ENCODE assay signal across 17 cellular contexts in genomic region chr5:151014680-151015343, GRCh38. TPM values are rescaled to one million over a fixed set of nuclear protein-coding genes. Genes with fewer than 3 reads are reported as not detected.
DNase-seq lines count a peak whose midpoint lies in the region; ATAC-seq, FAIRE-seq and TF ChIP-seq lines count a peak whose summit lies in the region.
"Had no signal": no experiment of that assay in that cellular context is flagged by ENCODE, and none has a peak within 500 bp of the region (broad histone marks: within the 10 kb centered on the region; RNA-seq: fewer than 3 reads in every experiment).

No MANE protein-coding gene starts in this region.

- peak; percentile 36 for FAIRE-seq in HepG2 (lab: Jason Lieb, UNC)
- FAIRE-seq: H1 had no signal

- no peak for TF ChIP-seq RAD21 in Ishikawa (IDR thresholded peaks at IDR 0.05; ENCODE audit: low read depth)
- no peak for TF ChIP-seq RAD21 in HepG2 (CRISPR knock-in tag; IDR thresholded peaks at IDR 0.05)
- TF ChIP-seq RAD21 in SK-N-SH (IDR thresholded peaks at IDR 0.05; ENCODE audit: low read length): no peak

- in situ Hi-C loops in HepG2 (cut with HindIII; ENCODE audit: extremely low pct_ligation_motif_present, low pct_unique_long_range_greater_than_20kb): no loop called here
- in situ Hi-C loops in gastrocnemius medialis (cut with MboI; ENCODE audit: low sequenced_read_pairs in 4 of 4): no loop called here

- no peaks in the 10 kb centered on the region for H3K27me3 ChIP-seq in HepG2 (ENCODE audit: control insufficient read depth in 1 of 2, insufficient read depth in 2 of 2, low read length in 2 of 2)
- H3K27me3 ChIP-seq in gastrocnemius medialis: no peaks in the 10 kb centered on the region
- H3K27me3 ChIP-seq in SK-N-SH (ENCODE audit: insufficient read depth): no peaks in the 10 kb centered on the region
- H3K27me3 ChIP-seq: SJSA1 had no signal

- H3K9ac ChIP-seq in HepG2 (ENCODE audit: insufficient read depth, low read depth, low read length) (no peak overlapping the region), SK-N-SH (no peak overlapping the region)

- DNase-seq in epithelial cell of proximal tubule (ENCODE audit: low read depth): peak; percentile 97
- peak; percentile 71 for DNase-seq in HepG2 (ENCODE audit: low spot score)
- DNase-seq in gastrocnemius medialis: peak in 1 of 2 donors; percentile 34
- no peak for DNase-seq in H4 (ENCODE audit: low spot score)
- DNase-seq in SK-N-SH: no peak
- DNase-seq: activated CD4-positive, CD25-positive, alpha-beta regulatory T cell; activated CD8-positive, alpha-beta memory T cell treated with anti-CD3 and anti-CD28 coated beads for 24 hours; activated naive CD8-positive, alpha-beta T cell treated with anti-CD3 and anti-CD28 coated beads, Interleukin-2, amount 50 U/mL, for 24 hours; NCI-H2081; NCI-H524 had no signal

- H3K27me3 Mint-ChIP-seq in activated T-helper 17 cell treated with anti-CD3 and anti-CD28 coated beads, Interleukin-2, amount 50 U/mL, for 72 hours: peaks cover 3% of the 10 kb centered on the region

- H3K36me3 ChIP-seq in HepG2 (replicated peaks in 1 of 2; ENCODE audit: control insufficient read depth in 1 of 2, insufficient read depth in 2 of 2, low read length in 2 of 2) (no peaks in the 10 kb centered on the region), gastrocnemius medialis (no peaks in the 10 kb centered on the region), SK-N-SH (replicated peaks in 1 of 2; ENCODE audit: control insufficient read depth in 1 of 2, insufficient read depth in 2 of 2, low read length in 1 of 2) (no peaks in the 10 kb centered on the region)
- H3K36me3 ChIP-seq: SJSA1 had no signal

- H3K4me1 ChIP-seq in HepG2 (ENCODE audit: insufficient read depth, low read length) (peaks cover 99% of the 10 kb centered on the region), gastrocnemius medialis (peaks cover 4 to 9% of the 10 kb centered on the region in 2 donors), SK-N-SH (ENCODE audit: control insufficient read depth in 1 of 2, insufficient read depth in 2 of 2, low read depth in 1 of 2, low read length in 1 of 2) (peaks cover 0 to under 1% of the 10 kb centered on the region in 2 experiments; a peak in 1 of 4 replicates)
- H3K4me1 ChIP-seq: SJSA1 had no signal

- peak; percentile 55 for ATAC-seq in HepG2
- peak; percentile 32 to 52 for ATAC-seq in gastrocnemius medialis
- ATAC-seq in GM19324 (IDR thresholded peaks at IDR 0.05; ENCODE audit: low FRiP score, unreplicated experiment): no peak
- no peak for ATAC-seq in activated T-helper 17 cell treated with anti-CD3 and anti-CD28 coated beads, Interleukin-2, amount 50 U/mL, for 72 hours (replicated peaks)
- ATAC-seq: activated naive CD8-positive, alpha-beta T cell treated with anti-CD3 and anti-CD28 coated beads, Interleukin-2, amount 50 U/mL, for 24 hours had no signal

- no peak for TF ChIP-seq CTCF in epithelial cell of proximal tubule (conservative IDR thresholded peaks at IDR 0.05; ENCODE audit: low read depth, low read length)
- TF ChIP-seq CTCF in HepG2 (CRISPR knock-in tag; IDR thresholded peaks at IDR 0.05): no peak
- no peak for TF ChIP-seq CTCF in gastrocnemius medialis (IDR thresholded peaks at IDR 0.05 in 4 of 5, conservative IDR thresholded peaks at IDR 0.05 in 1 of 5)
- no peak for TF ChIP-seq CTCF in SK-N-SH (IDR thresholded peaks at IDR 0.05)

- H3F3A ChIP-seq in SK-N-SH (replicated peaks; ENCODE audit: insufficient read depth): no peaks in the 10 kb centered on the region

- BruUV-seq in HepG2 (replicated peaks; lab: Mats Ljungman, UMichigan): no TSS peak

- H4K20me1 ChIP-seq in HepG2 (ENCODE audit: insufficient read depth, low read length) (no peaks in the 10 kb centered on the region), SK-N-SH (ENCODE audit: insufficient read depth) (no peaks in the 10 kb centered on the region)

- no peak overlapping the region for H3K4me3 Mint-ChIP-seq in activated T-helper 17 cell treated with anti-CD3 and anti-CD28 coated beads, Interleukin-2, amount 50 U/mL, for 72 hours
- H3K4me3 Mint-ChIP-seq: activated naive CD8-positive, alpha-beta T cell treated with anti-CD3 and anti-CD28 coated beads, Interleukin-2, amount 50 U/mL, for 24 hours; activated T-helper 1 cell treated with anti-CD3 and anti-CD28 coated beads, Interleukin-12 subunit alpha, Interleukin-12 subunit beta, Interleukin-2, Interleukin-4 antibody, amounts not matched to agents 30 ng/mL and 10 ng/mL and 1 ng/mL, durations not matched to agents 14 hours and 24 hours and 36 hours; T-helper 2 cell treated with Interferon-gamma antibody and Interleukin-4, amounts not matched to agents 5 μg/mL and 100 μg/mL, for 36 hours had no signal

- H3K9me3 ChIP-seq in HepG2 (ENCODE audit: low read length) (no peaks in the 10 kb centered on the region), gastrocnemius medialis (no peaks in the 10 kb centered on the region), SK-N-SH (no peaks in the 10 kb centered on the region)
- H3K9me3 ChIP-seq: SJSA1 had no signal

- peaks cover 12% of the 10 kb centered on the region for H3K4me1 Mint-ChIP-seq in activated T-helper 17 cell treated with anti-CD3 and anti-CD28 coated beads, Interleukin-2, amount 50 U/mL, for 72 hours
- H3K4me1 Mint-ChIP-seq: activated naive CD8-positive, alpha-beta T cell treated with anti-CD3 and anti-CD28 coated beads, Interleukin-2, amount 50 U/mL, for 24 hours had no signal

- TF ChIP-seq POLR2A in HepG2 (IDR thresholded peaks at IDR 0.05; ENCODE audit: insufficient read depth in 1 of 2, low read depth in 2 of 2, low read length in 2 of 2) (no peak), gastrocnemius medialis (IDR thresholded peaks at IDR 0.05) (no peak)

- H3K36me3 Mint-ChIP-seq in activated T-helper 17 cell treated with anti-CD3 and anti-CD28 coated beads, Interleukin-2, amount 50 U/mL, for 72 hours (ENCODE audit: low read depth): no peaks in the 10 kb centered on the region

- POLR2A ChIA-PET in HepG2 (lab: Yijun Ruan, JAX) (no interaction called here), SK-N-SH (lab: Yijun Ruan, JAX) (no interaction called here)

- WGBS in HepG2 (ENCODE audit: low lambda C conversion rate): 50% methylated on average over 3 of the region's 4 CpGs
- WGBS in SK-N-SH (ENCODE audit: low lambda C conversion rate): 63% methylated on average over 4 of the region's 4 CpGs

- H3K9me3 Mint-ChIP-seq in activated T-helper 17 cell treated with anti-CD3 and anti-CD28 coated beads, Interleukin-2, amount 50 U/mL, for 72 hours: no peaks in the 10 kb centered on the region
- H3K9me3 Mint-ChIP-seq: activated naive CD8-positive, alpha-beta T cell treated with anti-CD3 and anti-CD28 coated beads, Interleukin-2, amount 50 U/mL, for 24 hours; activated T-helper 1 cell treated with anti-CD3 and anti-CD28 coated beads, Interleukin-12 subunit alpha, Interleukin-12 subunit beta, Interleukin-2, Interleukin-4 antibody, amounts not matched to agents 30 ng/mL and 10 ng/mL and 1 ng/mL, durations not matched to agents 14 hours and 24 hours and 36 hours; T-helper 2 cell treated with Interferon-gamma antibody and Interleukin-4, amounts not matched to agents 5 μg/mL and 100 μg/mL, for 36 hours had no signal

- H3K4me3 ChIP-seq in epithelial cell of proximal tubule (ENCODE audit: low read depth, low read length) (no peak overlapping the region), HepG2 (replicated peaks in 1 of 3; ENCODE audit: insufficient read depth in 1 of 3, low read depth in 2 of 3, low read length in 3 of 3) (peak overlapping the region in 1 of 3 experiments; percentile 1; a peak in 1 of 6 replicates), gastrocnemius medialis (no peak overlapping the region), SK-N-SH (ENCODE audit: low read depth in 2 of 2, low read length in 1 of 2) (no peak overlapping the region)
- H3K4me3 ChIP-seq: SJSA1 had no signal

- no peaks in the 10 kb centered on the region for H3K79me2 ChIP-seq in HepG2 (ENCODE audit: insufficient read depth, low read length)
- no peaks in the 10 kb centered on the region for H3K79me2 ChIP-seq in SK-N-SH (ENCODE audit: insufficient read depth)

- H2AFZ ChIP-seq in HepG2 (ENCODE audit: low read length) (no peak overlapping the region), SK-N-SH (ENCODE audit: low read depth) (no peak overlapping the region)

- no peaks in the 10 kb centered on the region for H3K9me2 ChIP-seq in SK-N-SH

- peak overlapping the region; percentile 32 for H3K27ac ChIP-seq in HepG2 (ENCODE audit: extremely low read length, insufficient read depth, low read length)
- H3K27ac ChIP-seq in gastrocnemius medialis: peak overlapping the region; percentile 45 to 63 (median 48)
- H3K27ac ChIP-seq in SK-N-SH (ENCODE audit: low read depth in 2 of 2, low read length in 1 of 2): no peak overlapping the region
- H3K27ac ChIP-seq: SJSA1 had no signal

- no peak for TF ChIP-seq EP300 in Ishikawa (IDR thresholded peaks at IDR 0.05; ENCODE audit: borderline replicate concordance)
- TF ChIP-seq EP300 in HepG2 (IDR thresholded peaks at IDR 0.05; ENCODE audit: low read depth in 2 of 2, low read length in 2 of 2): peak in 1 of 2 experiments; percentile 65; a peak in 2 of 4 replicates
- peak; percentile 48; the same call in 1 of the 2 replicates for TF ChIP-seq EP300 in HepG2 (CRISPR knock-in tag; IDR thresholded peaks at IDR 0.05; ENCODE audit: borderline replicate concordance)
- no peak for TF ChIP-seq EP300 in SK-N-SH (IDR thresholded peaks at IDR 0.05; ENCODE audit: borderline replicate concordance in 1 of 2, low read depth in 1 of 2, low read length in 1 of 2)

- intact Hi-C loops in HepG2 (cut with micrococcal nuclease; ENCODE audit: unreplicated experiment): no loop called here
- intact Hi-C loops in gastrocnemius medialis (cut with DNase I; ENCODE audit: low total_unique reads): no loop called here

- H3K4me2 ChIP-seq in HepG2 (ENCODE audit: low read depth, low read length): peak overlapping the region; percentile 39
- H3K4me2 ChIP-seq in SK-N-SH: no peak overlapping the region

- H3K27ac Mint-ChIP-seq in activated T-helper 17 cell treated with anti-CD3 and anti-CD28 coated beads, Interleukin-2, amount 50 U/mL, for 72 hours: no peak overlapping the region
- H3K27ac Mint-ChIP-seq: activated naive CD8-positive, alpha-beta T cell treated with anti-CD3 and anti-CD28 coated beads, Interleukin-2, amount 50 U/mL, for 24 hours; activated T-helper 1 cell treated with anti-CD3 and anti-CD28 coated beads, Interleukin-12 subunit alpha, Interleukin-12 subunit beta, Interleukin-2, Interleukin-4 antibody, amounts not matched to agents 30 ng/mL and 10 ng/mL and 1 ng/mL, durations not matched to agents 14 hours and 24 hours and 36 hours; T-helper 2 cell treated with Interferon-gamma antibody and Interleukin-4, amounts not matched to agents 5 μg/mL and 100 μg/mL, for 36 hours had no signal

- CTCF ChIA-PET in HepG2 (lab: Yijun Ruan, JAX; ENCODE audit: low intra/inter-chr PET ratio, low total read pairs): no interaction called here
- CTCF ChIA-PET in SK-N-SH (lab: Yijun Ruan, JAX): interaction anchor here (1.4 to 2.5 kb wide), 3 partner anchors 34 to 101 kb away, joined by 3 to 10 read pairs (median 5); no protein-coding TSS in a partner anchor

RNA-seq across cellular contexts. Expression of gene GPX3, which starts 5.6 kb away (rescaled TPM):
- 9.3 and 10.9 TPM in 2 replicates for total RNA-seq in epithelial cell of proximal tubule
- total RNA-seq in HepG2 (2016; rRNA removed; fragmentation: Illumina TruSeq; extraction: Trizol): 31.9 and 33.8 TPM in 2 replicates
- total RNA-seq in HepG2 (2016; cell fraction: cytosol; rRNA removed; fragmentation: Illumina TruSeq; extraction: Trizol; ENCODE audit: low read depth): 15.0 and 22.4 TPM in 2 replicates
- total RNA-seq in HepG2 (2016; cell fraction: insoluble cytoplasmic fraction; rRNA removed; fragmentation: Illumina TruSeq; extraction: Trizol): 27.5 and 35.1 TPM in 2 replicates
- total RNA-seq in HepG2 (2016; cell fraction: membrane; rRNA removed; fragmentation: Illumina TruSeq; extraction: Trizol): 43.3 and 53.5 TPM in 2 replicates
- 37.4 and 44.4 TPM in 2 replicates for total RNA-seq in HepG2 (2016; cell fraction: nucleus; rRNA removed; fragmentation: Illumina TruSeq; extraction: Trizol)
- polyA plus RNA-seq in HepG2 (2011; rRNA removed): 1,506 and 1,892 TPM in 2 replicates
- 1,827 and 1,911 TPM in 2 replicates for polyA plus RNA-seq in HepG2 (2011; cell fraction: cytosol; rRNA removed)
- polyA plus RNA-seq in HepG2 (2011; cell fraction: nucleus; rRNA removed): 579 and 581 TPM in 2 replicates
- 440 and 606 TPM in 2 replicates for polyA plus RNA-seq in HepG2 (2012)
- 58.7 and 88.7 TPM in 2 replicates for polyA plus RNA-seq in HepG2 (2016; cell fraction: cytosol; fragmentation: Illumina TruSeq; extraction: Trizol; ENCODE audit: low read depth)
- polyA plus RNA-seq in HepG2 (2016; cell fraction: insoluble cytoplasmic fraction; fragmentation: Illumina TruSeq; extraction: Trizol; ENCODE audit: low read depth): 65.0 and 89.5 TPM in 2 replicates
- 111 and 130 TPM in 2 replicates for polyA plus RNA-seq in HepG2 (2016; cell fraction: membrane; fragmentation: Illumina TruSeq; extraction: Trizol; ENCODE audit: low read depth)
- polyA plus RNA-seq in HepG2 (2016; cell fraction: nucleus; fragmentation: Illumina TruSeq; extraction: Trizol; ENCODE audit: insufficient read depth, low read depth): 94.5 and 99.0 TPM in 2 replicates
- 1.3 and 2,208 TPM in 2 replicates for polyA minus RNA-seq in HepG2 (2011; rRNA and poly(A)+ RNA removed; ENCODE audit: low replicate concordance)
- 329 and 350 TPM in 2 replicates for polyA minus RNA-seq in HepG2 (2011; cell fraction: cytosol; rRNA and poly(A)+ RNA removed)
- polyA minus RNA-seq in HepG2 (2011; cell fraction: nucleus; rRNA and poly(A)+ RNA removed): 159 and 243 TPM in 2 replicates
- 1,000 to 10,000 TPM in 1 of 4 donors, 100 to 1,000 TPM in 3; 504 to 1,227 (median 655) TPM for total RNA-seq in gastrocnemius medialis
- total RNA-seq in H4 (2014; rRNA removed; shearing (Covaris generic)): 338 and 380 TPM in 2 replicates
- 3.2 and 3.8 TPM in 2 replicates for polyA plus RNA-seq in SK-N-SH (2012; rRNA removed)
- 2.9 and 3.5 TPM in 2 replicates for polyA plus RNA-seq in SK-N-SH (2012; cell fraction: cytosol; rRNA removed)
- polyA plus RNA-seq in SK-N-SH (2012; cell fraction: nucleus; rRNA removed): 0.77 and 1.1 TPM in 2 replicates
- total RNA-seq in activated T-helper 17 cell treated with anti-CD3 and anti-CD28 coated beads, Interleukin-2, amount 50 U/mL, for 72 hours: not detected
- total RNA-seq: activated T-helper 1 cell treated with anti-CD3 and anti-CD28 coated beads, Interleukin-12 subunit alpha, Interleukin-12 subunit beta, Interleukin-2, Interleukin-4 antibody, amounts not matched to agents 30 ng/mL and 10 ng/mL and 1 ng/mL, durations not matched to agents 14 hours and 24 hours and 36 hours had no signal

Comparison
In these comparisons a context has a peak if more than half of its experiments do, and no peak if none do; other contexts are left out.
1. DNase-seq: peak in epithelial cell of proximal tubule (single experiment) and HepG2 (single experiment); none in H4 (single experiment) and SK-N-SH (single experiment).
2. ATAC-seq: peak in HepG2 (single experiment) and gastrocnemius medialis (2 of 2); none in GM19324 (single experiment) and activated T-helper 17 cell treated with anti-CD3 and anti-CD28 coated beads, Interleukin-2, amount 50 U/mL, for 72 hours (single experiment).
3. H3K27ac ChIP-seq: peak in HepG2 (single experiment) and gastrocnemius medialis (4 of 4); none in SK-N-SH (0 of 2).